In the genomic region with DNA sequence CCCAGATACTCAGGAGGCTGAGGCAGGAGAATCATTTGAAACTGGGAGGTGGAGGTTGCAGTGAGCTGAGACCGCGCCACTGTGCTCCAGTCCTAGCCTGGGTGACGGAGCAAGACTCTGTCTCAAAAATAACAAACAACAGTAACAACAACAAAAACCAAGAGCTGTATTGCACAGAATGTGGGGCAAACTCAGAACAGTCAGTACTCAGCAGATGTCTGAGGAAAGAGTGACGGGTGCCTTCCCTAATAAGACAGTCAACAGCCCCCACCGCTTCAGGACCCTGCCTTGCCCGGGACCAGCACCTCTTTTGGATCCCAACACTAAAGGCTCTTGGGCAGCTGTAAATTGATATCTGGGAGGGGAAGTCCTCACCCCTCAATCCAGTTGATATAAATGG, we compare ENCODE assay signal across 19 cellular contexts. TPM values are rescaled to one million over a fixed set of nuclear protein-coding genes. Genes with fewer than 3 reads are reported as not detected.
"Had no signal": no experiment of that assay in that cellular context is flagged by ENCODE, and none has a peak within 500 bp of the region (broad histone marks: within the 10 kb centered on the region; RNA-seq: fewer than 3 reads in every experiment).

No MANE protein-coding gene starts in this region.

- H3K4me3 Mint-ChIP-seq: activated CD4-positive, alpha-beta T cell treated with anti-CD3 and anti-CD28 coated beads for 36 hours; activated T-helper 17 cell treated with anti-CD3 and anti-CD28 coated beads, Interleukin-2, amount 50 U/mL, for 72 hours; T-cell; WTC11 had no signal

- H3K9me3 Mint-ChIP-seq: activated T-helper 17 cell treated with anti-CD3 and anti-CD28 coated beads, Interleukin-2, amount 50 U/mL, for 72 hours; T-cell; type B pancreatic cell; WTC11 had no signal

- H3K36me3 ChIP-seq: prostate gland, right atrium auricular region had no signal

- H3K27me3 ChIP-seq: right atrium auricular region had no signal

- H3K27ac Mint-ChIP-seq: activated CD4-positive, alpha-beta T cell treated with anti-CD3 and anti-CD28 coated beads for 36 hours; activated T-helper 17 cell treated with anti-CD3 and anti-CD28 coated beads, Interleukin-2, amount 50 U/mL, for 72 hours; T-cell; WTC11 had no signal

- H3K36me3 Mint-ChIP-seq: T-cell, type B pancreatic cell, WTC11 had no signal

- ATAC-seq: activated CD4-positive, alpha-beta T cell treated with anti-CD3 and anti-CD28 coated beads for 36 hours; activated T-helper 17 cell treated with anti-CD3 and anti-CD28 coated beads, Interleukin-2, amount 50 U/mL, for 72 hours; left cardiac atrium; stimulated activated naive CD8-positive, alpha-beta T cell treated with anti-CD3 and anti-CD28 coated beads, Interleukin-15, Interleukin-2, amounts not matched to agents 100 U/mL and 50 U/mL, for 24 hours; T-cell; WTC11 had no signal

- H3K9me3 ChIP-seq: prostate gland, right atrium auricular region had no signal

- H3K4me1 ChIP-seq: prostate gland had no signal

- H3K27me3 Mint-ChIP-seq: activated CD4-positive, alpha-beta T cell treated with anti-CD3 and anti-CD28 coated beads for 36 hours had no signal

- DNase-seq: activated CD4-positive, alpha-beta T cell treated with anti-CD3 and anti-CD28 coated beads for 36 hours; activated CD4-positive, alpha-beta T cell treated with anti-CD3 and anti-CD28 coated beads, Interleukin-2, amount 50 U/mL, for 48 hours; activated naive CD4-positive, alpha-beta T cell treated with Interleukin-2 at 50 U/mL for 16 hours; anterior cingulate cortex; hippocampal formation; left cardiac atrium; occipital lobe; stimulated activated naive CD8-positive, alpha-beta T cell treated with anti-CD3 and anti-CD28 coated beads, Interleukin-15, Interleukin-2, amounts not matched to agents 100 U/mL and 50 U/mL, for 24 hours; T-cell had no signal

- H3K4me1 Mint-ChIP-seq: activated CD4-positive, alpha-beta T cell treated with anti-CD3 and anti-CD28 coated beads for 36 hours; activated T-helper 17 cell treated with anti-CD3 and anti-CD28 coated beads, Interleukin-2, amount 50 U/mL, for 72 hours; T-cell; WTC11 had no signal

- H3K4me3 ChIP-seq: coronary artery, prostate gland, right atrium auricular region had no signal

RNA-seq across cellular contexts. Expression of gene RIBC2, which starts 40.3 kb away (rescaled TPM):
- total RNA-seq: mesenteric fat pad, occipital lobe, right atrium auricular region had no signal
- polyA plus RNA-seq: neural cell had no signal

RNA-seq across cellular contexts. Expression of gene SMC1B, which starts 40.4 kb away (rescaled TPM):
- total RNA-seq: left cardiac atrium, lower leg skin, mesenteric fat pad, right atrium auricular region, temporal lobe had no signal
- polyA plus RNA-seq: neural cell had no signal

RNA-seq across cellular contexts. Expression of gene FBLN1, which starts 48.9 kb away (rescaled TPM):
- total RNA-seq: activated CD4-positive, alpha-beta T cell treated with anti-CD3 and anti-CD28 coated beads for 36 hours had no signal
